In genomic region chr3:160224811-160225180, GRCh38 we compare ENCODE assay signal across 8 cellular contexts. TPM values are rescaled to one million over a fixed set of nuclear protein-coding genes. Genes with fewer than 3 reads are reported as not detected.
DNase-seq lines count a peak whose midpoint lies in the region; ATAC-seq and TF ChIP-seq lines count a peak whose summit lies in the region.

No MANE protein-coding gene starts in this region.

- in situ Hi-C loops in astrocyte of the cerebellum (cut with HindIII; ENCODE audit: low sequenced_read_pairs) (no loop called here), transverse colon (cut with MboI; ENCODE audit: low pct_ligation_motif_present in 1 of 4, low pct_unique_long_range_greater_than_20kb in 1 of 4, low sequenced_read_pairs in 3 of 4) (no loop called here)

- H3K4me1 ChIP-seq in lung (ENCODE audit: control insufficient read depth in 2 of 2, insufficient read depth in 2 of 2, low read length in 2 of 2) (peaks cover 0 to 20% of the 10 kb centered on the region in 2 donors), transverse colon (peaks cover 0 to 22% (median 11%) of the 10 kb centered on the region in 4 donors)

- no peak for TF ChIP-seq POLR2A in transverse colon (IDR thresholded peaks at IDR 0.05)

- H3K36me3 Mint-ChIP-seq in activated T-cell treated with anti-CD3 and anti-CD28 coated beads, Interleukin-2, amount 50 U/mL, for 4 hours (ENCODE audit: insufficient read depth), result no peaks in the 10 kb centered on the region

- H3K27me3 Mint-ChIP-seq in activated T-cell treated with anti-CD3 and anti-CD28 coated beads, Interleukin-2, amount 50 U/mL, for 4 hours (ENCODE audit: low read depth), result peaks cover 46% of the 10 kb centered on the region

- peak overlapping the region; percentile 72 for H3K4me3 Mint-ChIP-seq in activated T-cell treated with anti-CD3 and anti-CD28 coated beads, Interleukin-2, amount 50 U/mL, for 4 hours

- DNase-seq in activated T-cell treated with anti-CD3 and anti-CD28 coated beads, Interleukin-2, amount 50 U/mL, for 4 hours, result no peak
- no peak for DNase-seq in activated T-cell treated with anti-CD3 and anti-CD28 coated beads, Interleukin-2, amount 50 U/mL, for 1 hour
- DNase-seq in astrocyte of the cerebellum (ENCODE audit: low read depth), result no peak
- DNase-seq in lung (ENCODE audit: low spot score), result no peak
- no peak for DNase-seq in transverse colon
- DNase-seq in NCI-H510A (lab: John Stamatoyannopoulos, UW), result no peak
- DNase-seq in kidney glomerular epithelial cell (lab: John Stamatoyannopoulos, UW), result no peak
- no peak for DNase-seq in stimulated activated CD4-positive, alpha-beta T cell treated with anti-CD3 and anti-CD28 coated beads, Interleukin-12 subunit alpha, Interleukin-12 subunit beta, amount 100 ng/mL, for 4 hours

- ATAC-seq in activated T-cell treated with anti-CD3 and anti-CD28 coated beads, Interleukin-2, amount 50 U/mL, for 4 hours, result no peak
- no peak for ATAC-seq in lung (ENCODE audit: insufficient read depth, low FRiP score)

- H3K27ac ChIP-seq in lung (ENCODE audit: low read depth in 1 of 2, low read length in 1 of 2) (no peak overlapping the region), transverse colon (peak overlapping the region; percentile 30 to 73 (median 70))

- TF ChIP-seq EP300 in transverse colon (IDR thresholded peaks at IDR 0.05; ENCODE audit: low read depth), result no peak

- H3K4me1 Mint-ChIP-seq in activated T-cell treated with anti-CD3 and anti-CD28 coated beads, Interleukin-2, amount 50 U/mL, for 4 hours (ENCODE audit: low read depth), result peaks cover 17% of the 10 kb centered on the region

- no peaks in the 10 kb centered on the region for H3K27me3 ChIP-seq in lung (ENCODE audit: control insufficient read depth, insufficient read depth)
- peaks cover 40% of the 10 kb centered on the region for H3K27me3 ChIP-seq in transverse colon

- H3K9me3 ChIP-seq in lung (ENCODE audit: control insufficient read depth in 2 of 2, insufficient read depth in 1 of 2, low read length in 1 of 2) (no peaks in the 10 kb centered on the region), transverse colon (no peaks in the 10 kb centered on the region)

- intact Hi-C loops in transverse colon (cut with DNase I; ENCODE audit: low total_unique reads), result loop anchor here (5.0 to 10.0 kb wide), 2 partner anchors 42 to 60 kb away; no protein-coding TSS in a partner anchor

- H3K36me3 ChIP-seq in lung (ENCODE audit: control insufficient read depth in 2 of 2, insufficient read depth in 2 of 2, low read length in 2 of 2), result no peaks in the 10 kb centered on the region
- H3K36me3 ChIP-seq in transverse colon, result no peaks in the 10 kb centered on the region

- WGBS in lung, 2 donors, result 2 to 8% methylated on average over 17 of the region's 17 CpGs
- 18% methylated on average over 17 of the region's 17 CpGs; no CpG with 5 or more reads in 1 of the 2 donors for WGBS in transverse colon (ENCODE audit: low coverage in 1 of 2), 2 donors

- no peak for TF ChIP-seq CTCF in astrocyte of the cerebellum (IDR thresholded peaks at IDR 0.05; ENCODE audit: low read depth, low read length, missing control alignments)
- no peak for TF ChIP-seq CTCF in lung (IDR thresholded peaks at IDR 0.05; ENCODE audit: control extremely low read depth, extremely low read depth)
- no peak for TF ChIP-seq CTCF in transverse colon (IDR thresholded peaks at IDR 0.05)

- H3K4me3 ChIP-seq in astrocyte of the cerebellum (ENCODE audit: low read depth, low read length) (peak overlapping the region; percentile 43), lung (peak overlapping the region; percentile 60), transverse colon (peak overlapping the region; percentile 40 to 69 (median 55))

- H3K9me3 Mint-ChIP-seq in activated T-cell treated with anti-CD3 and anti-CD28 coated beads, Interleukin-2, amount 50 U/mL, for 4 hours, result no peaks in the 10 kb centered on the region

RNA-seq across cellular contexts. Expression of gene C3orf80, which starts 0.4 kb away (rescaled TPM):
- under 1 TPM in 1 of 3 donors, not detected in 2; 0.13 TPM for total RNA-seq in activated T-cell treated with anti-CD3 and anti-CD28 coated beads, Interleukin-2, amount 50 U/mL, for 4 hours
- 1 to 10 TPM in 1 of 2 donors, under 1 TPM in 1; 0.91 to 3.3 TPM for total RNA-seq in lung
- under 1 TPM; 0.23 to 0.77 TPM for polyA plus RNA-seq in lung
- total RNA-seq in transverse colon, result 1 to 10 TPM in 3 of 4 donors, under 1 TPM in 1; 0.40 to 3.7 (median 1.8) TPM

Comparison
In these comparisons a context has a peak if more than half of its experiments do, and no peak if none do; other contexts are left out.
1. H3K27ac ChIP-seq: peak in transverse colon (4 of 4); none in lung (0 of 2).
2. Peak in every context shown above with its lines, with median percentiles within 50 percentile points of each other: H3K4me3 ChIP-seq.